Comparison of ENCODE assay signal across 8 cellular contexts in the genomic region with DNA sequence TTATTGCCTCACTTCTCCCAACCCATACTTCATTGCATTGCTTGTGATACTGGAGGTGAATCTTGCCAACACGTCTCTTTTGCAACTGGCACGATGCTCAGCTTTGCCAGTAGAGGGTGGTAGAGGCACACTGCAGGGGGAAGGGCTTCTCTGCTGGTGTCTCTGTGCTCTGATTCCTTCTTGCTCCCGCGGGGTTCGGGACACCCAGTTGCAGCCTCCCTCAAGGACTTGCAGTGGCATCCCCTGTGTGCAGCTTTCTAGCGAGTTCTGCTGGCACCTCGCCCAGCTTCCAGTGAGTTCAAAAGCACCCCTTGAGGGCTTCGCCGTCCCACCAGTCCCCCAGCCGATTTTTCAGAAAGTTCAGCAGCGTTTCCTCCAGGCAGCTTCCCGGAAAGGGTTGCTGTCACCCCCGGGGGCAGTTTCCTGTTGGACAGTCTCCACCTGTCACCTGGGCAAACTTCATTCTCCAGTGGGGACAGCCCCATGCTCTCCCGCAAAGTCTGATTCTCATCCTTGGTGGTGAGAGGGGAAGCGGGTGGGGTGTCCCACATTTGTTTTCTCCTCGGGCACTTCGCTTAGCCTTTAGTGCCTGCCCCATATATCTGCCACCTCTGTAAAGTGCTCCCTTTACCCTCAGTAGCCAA. TPM values are rescaled to one million over a fixed set of nuclear protein-coding genes. Genes with fewer than 3 reads are reported as not detected.
DNase-seq lines count a peak whose midpoint lies in the region; ATAC-seq and TF ChIP-seq lines count a peak whose summit lies in the region.

No MANE protein-coding gene starts in this region.

- no peaks in the 10 kb centered on the region for H3K9me3 Mint-ChIP-seq in activated naive CD8-positive, alpha-beta T cell treated with anti-CD3 and anti-CD28 coated beads, Interleukin-2, amount 50 U/mL, for 24 hours

- H3K9me3 ChIP-seq in SU-DHL-6 (ENCODE audit: insufficient read depth, low read length) (no peaks in the 10 kb centered on the region), right cardiac atrium (ENCODE audit: control insufficient read depth, low read length) (no peaks in the 10 kb centered on the region), gastrocnemius medialis (no peaks in the 10 kb centered on the region)

- peak; percentile 97 for TF ChIP-seq CTCF in GM06990 (IDR thresholded peaks at IDR 0.05; ENCODE audit: insufficient read depth, low read length, poor library complexity, severe bottlenecking)
- peak; percentile 91 for TF ChIP-seq CTCF in HFF-Myc (IDR thresholded peaks at IDR 0.05; ENCODE audit: low read depth, low read length, missing control alignments)
- TF ChIP-seq CTCF in SU-DHL-6 (IDR thresholded peaks at IDR 0.05; ENCODE audit: insufficient read depth, low read length, poor library complexity, severe bottlenecking): peak; percentile 87
- peak; percentile 64 to 89 (median 68) for TF ChIP-seq CTCF in gastrocnemius medialis (IDR thresholded peaks at IDR 0.05 in 4 of 5, conservative IDR thresholded peaks at IDR 0.05 in 1 of 5)

- no peak overlapping the region for H3K27ac Mint-ChIP-seq in activated naive CD8-positive, alpha-beta T cell treated with anti-CD3 and anti-CD28 coated beads, Interleukin-2, amount 50 U/mL, for 24 hours

- peak overlapping the region; percentile 58 for H3K4me3 Mint-ChIP-seq in activated naive CD8-positive, alpha-beta T cell treated with anti-CD3 and anti-CD28 coated beads, Interleukin-2, amount 50 U/mL, for 24 hours

- H2AFZ ChIP-seq in SU-DHL-6 (ENCODE audit: low read depth, low read length, severe bottlenecking): peak overlapping the region; percentile 45

- peak; percentile 74 for ATAC-seq in activated naive CD8-positive, alpha-beta T cell treated with anti-CD3 and anti-CD28 coated beads, Interleukin-2, amount 50 U/mL, for 24 hours
- ATAC-seq in right cardiac atrium (peak; percentile 75 to 77), gastrocnemius medialis (peak; percentile 68 to 83), GM19328 (IDR thresholded peaks at IDR 0.05; ENCODE audit: unreplicated experiment) (no peak)

- peaks cover 12% of the 10 kb centered on the region for H3K27me3 Mint-ChIP-seq in activated naive CD8-positive, alpha-beta T cell treated with anti-CD3 and anti-CD28 coated beads, Interleukin-2, amount 50 U/mL, for 24 hours

- peak overlapping the region; percentile 38 for H3K4me3 ChIP-seq in GM06990 (replicated peaks; ENCODE audit: low read depth, low read length)
- H3K4me3 ChIP-seq in HFF-Myc (replicated peaks; ENCODE audit: low read depth, low read length): no peak overlapping the region
- H3K4me3 ChIP-seq in SU-DHL-6 (ENCODE audit: insufficient read depth, low read length, poor library complexity, severe bottlenecking): no peak overlapping the region
- H3K4me3 ChIP-seq in right cardiac atrium (ENCODE audit: low read length): no peak overlapping the region
- H3K4me3 ChIP-seq in gastrocnemius medialis: peak overlapping the region in 2 of 4 donors; percentile 10 to 13

- H3K79me2 ChIP-seq in SU-DHL-6 (ENCODE audit: insufficient read depth, low read length): no peaks in the 10 kb centered on the region

- no peaks in the 10 kb centered on the region for H3K36me3 Mint-ChIP-seq in activated naive CD8-positive, alpha-beta T cell treated with anti-CD3 and anti-CD28 coated beads, Interleukin-2, amount 50 U/mL, for 24 hours (ENCODE audit: low read depth)

- H3F3A ChIP-seq in SU-DHL-6 (ENCODE audit: insufficient read depth): no peaks in the 10 kb centered on the region

- peaks cover 16% of the 10 kb centered on the region for H3K4me1 Mint-ChIP-seq in activated naive CD8-positive, alpha-beta T cell treated with anti-CD3 and anti-CD28 coated beads, Interleukin-2, amount 50 U/mL, for 24 hours

- H3K4me1 ChIP-seq in right cardiac atrium (ENCODE audit: control insufficient read depth, insufficient read depth, low read length) (no peaks in the 10 kb centered on the region), gastrocnemius medialis (no peaks in the 10 kb centered on the region)

- H3K4me2 ChIP-seq in SU-DHL-6 (ENCODE audit: low read depth, low read length, poor library complexity, severe bottlenecking): peak overlapping the region; percentile 49

- H3K27ac ChIP-seq in SU-DHL-6 (ENCODE audit: low read depth, low read length) (no peak overlapping the region), right cardiac atrium (ENCODE audit: low read length) (no peak overlapping the region), gastrocnemius medialis (no peak overlapping the region)

- H3K36me3 ChIP-seq in GM06990 (ENCODE audit: control insufficient read depth, insufficient read depth, low read length): no peaks in the 10 kb centered on the region
- no peaks in the 10 kb centered on the region for H3K36me3 ChIP-seq in SU-DHL-6 (ENCODE audit: low read length)
- no peaks in the 10 kb centered on the region for H3K36me3 ChIP-seq in gastrocnemius medialis

- H4K20me1 ChIP-seq in SU-DHL-6 (ENCODE audit: low read depth, low read length): no peaks in the 10 kb centered on the region

- 24% methylated on average over 17 of the region's 17 CpGs for WGBS in right cardiac atrium

- intact Hi-C loops in right cardiac atrium (cut with DNase I): loop anchor here in 3 of 4 donors (5.0 to 10.0 kb wide), 3 partner anchors 402 to 412 kb away; no protein-coding TSS in a partner anchor
- intact Hi-C loops in gastrocnemius medialis (cut with DNase I; ENCODE audit: low total_unique reads): loop anchor here (2.0 to 5.0 kb wide), 3 partner anchors 292 to 429 kb away; no protein-coding TSS in a partner anchor

- H3K27me3 ChIP-seq in GM06990 (replicated peaks; ENCODE audit: control insufficient read depth, insufficient read depth, low read length) (peaks cover 1% of the 10 kb centered on the region; the same call in 1 of the 2 replicates), SU-DHL-6 (ENCODE audit: low read length) (no peaks in the 10 kb centered on the region), right cardiac atrium (ENCODE audit: control insufficient read depth, insufficient read depth) (no peaks in the 10 kb centered on the region), gastrocnemius medialis (peaks cover 0 to 5% (median 0%) of the 10 kb centered on the region in 3 donors)

- H3K9ac ChIP-seq in SU-DHL-6 (ENCODE audit: low read length): peak overlapping the region; percentile 26; the same call in 1 of the 2 replicates

- DNase-seq in GM06990 (ENCODE audit: extremely low read depth, insufficient read length) (no peak), HFF-Myc (ENCODE audit: extremely low read depth, low read depth) (no peak), NCI-H1048 (lab: John Stamatoyannopoulos, UW) (peak; percentile 33), right cardiac atrium (peak; percentile 44 to 76 (median 75)), gastrocnemius medialis (peak; percentile 31 to 53)
- DNase-seq in activated naive CD8-positive, alpha-beta T cell treated with anti-CD3 and anti-CD28 coated beads, Interleukin-2, amount 50 U/mL, for 24 hours: peak; percentile 64

- in situ Hi-C loops in gastrocnemius medialis (cut with MboI; ENCODE audit: low sequenced_read_pairs in 4 of 4): loop anchor here in 3 of 4 donors (10.0 to 25.0 kb wide), 3 partner anchors 254 to 429 kb away; no protein-coding TSS in a partner anchor

- no peak for TF ChIP-seq POLR2A in gastrocnemius medialis (IDR thresholded peaks at IDR 0.05)

- H3K9me2 ChIP-seq in SU-DHL-6 (replicated peaks; ENCODE audit: insufficient read depth, low read length): no peaks in the 10 kb centered on the region

RNA-seq across cellular contexts. Expression of a gene that starts 35.4 kb away (rescaled TPM):
- not detected for total RNA-seq in right cardiac atrium
- polyA plus RNA-seq in right cardiac atrium: not detected
- 10 to 100 TPM in 1 of 4 donors, 1 to 10 TPM in 3; 3.9 to 11.0 (median 6.7) TPM for total RNA-seq in gastrocnemius medialis

RNA-seq across cellular contexts. Expression of a gene that starts 59.2 kb away (rescaled TPM):
- total RNA-seq in right cardiac atrium: 10 to 100 TPM; 25.9 to 96.6 (median 39.9) TPM
- polyA plus RNA-seq in right cardiac atrium: 5.9 TPM
- 1 to 10 TPM in 3 of 4 donors, under 1 TPM in 1; 0.66 to 5.9 (median 2.6) TPM for total RNA-seq in gastrocnemius medialis

Comparison
In these comparisons a context has a peak if more than half of its experiments do, and no peak if none do; other contexts are left out.
1. DNase-seq: peak in NCI-H1048 (single experiment), activated naive CD8-positive, alpha-beta T cell treated with anti-CD3 and anti-CD28 coated beads, Interleukin-2, amount 50 U/mL, for 24 hours (single experiment), right cardiac atrium (3 of 3) and gastrocnemius medialis (2 of 2); none in GM06990 (single experiment) and HFF-Myc (single experiment).
2. RNA of a gene that starts 35.4 kb away (total RNA-seq): 3.9 to 11.0 TPM in gastrocnemius medialis; not detected in right cardiac atrium; every median in the first group is over 4 times any median in the second.
3. Peak in every context shown above with its lines, with median percentiles within 50 percentile points of each other: CTCF ChIP-seq.